ENCODE assay signal across 14 cellular contexts in genomic region chr14:36517242-36518030, GRCh38. TPM values are rescaled to one million over a fixed set of nuclear protein-coding genes. Genes with fewer than 3 reads are reported as not detected.
A peak's percentile ranks its signal among the peaks of the same experiment; 100 is the strongest.
DNase-seq lines count a peak whose midpoint lies in the region; ATAC-seq and TF ChIP-seq lines count a peak whose summit lies in the region.
"Had no signal": no experiment of that assay in that cellular context is flagged by ENCODE, and none has a peak within 500 bp of the region (broad histone marks: within the 10 kb centered on the region; RNA-seq: fewer than 3 reads in every experiment).

No MANE protein-coding gene starts in this region.

- no peaks in the 10 kb centered on the region for H3K36me3 ChIP-seq in hepatocyte (replicated peaks; ENCODE audit: insufficient read depth, low read depth)
- no peaks in the 10 kb centered on the region for H3K36me3 ChIP-seq in effector memory CD4-positive, alpha-beta T cell (ENCODE audit: control insufficient read depth, insufficient read depth, low read length)
- H3K36me3 ChIP-seq: HAP-1 had no signal

- no peak for ATAC-seq in HG02938 (IDR thresholded peaks at IDR 0.05; ENCODE audit: unreplicated experiment)

- no peak overlapping the region for H3K4me3 ChIP-seq in hepatocyte
- no peak overlapping the region for H3K4me3 ChIP-seq in effector memory CD4-positive, alpha-beta T cell (ENCODE audit: insufficient read depth, low read depth, low read length, poor library complexity, severe bottlenecking)
- H3K4me3 ChIP-seq: A549 had no signal

- no peaks in the 10 kb centered on the region for H4K20me1 ChIP-seq in hepatocyte (ENCODE audit: insufficient read depth, poor library complexity, severe bottlenecking)

- DNase-seq in NCI-H1417 (lab: John Stamatoyannopoulos, UW) (peak; percentile 56 to 92 (median 81)), NCI-H1417 treated with DMSO at 0.1 percent for 48 hours (lab: John Stamatoyannopoulos, UW) (no peak), NCI-H1105 (lab: John Stamatoyannopoulos, UW) (peak; percentile 52), hepatocyte (ENCODE audit: low spot score) (no peak), retina (peak; percentile 65), T-helper 1 cell (no peak)
- no peak for DNase-seq in effector memory CD4-positive, alpha-beta T cell
- DNase-seq: activated naive CD4-positive, alpha-beta T cell treated with anti-CD3 and anti-CD28 coated beads, Interleukin-2, amount 50 U/mL, for 16 hours; stimulated activated CD4-positive, alpha-beta T cell treated with anti-CD3 and anti-CD28 coated beads, Interleukin-12 subunit alpha, Interleukin-12 subunit beta, amount 100 ng/mL, for 4 hours had no signal

- H3K79me2 ChIP-seq in hepatocyte: no peaks in the 10 kb centered on the region

- no peaks in the 10 kb centered on the region for H3K9me2 ChIP-seq in hepatocyte (replicated peaks; ENCODE audit: insufficient read depth)

- no peak for TF ChIP-seq CTCF in hepatocyte (IDR thresholded peaks at IDR 0.05; ENCODE audit: poor library complexity)

- H3K4me2 ChIP-seq in hepatocyte: peak overlapping the region; percentile 44
- H3K4me2 ChIP-seq: A549 had no signal

- no peaks in the 10 kb centered on the region for H3K9me3 ChIP-seq in hepatocyte (ENCODE audit: low read depth)
- H3K9me3 ChIP-seq in effector memory CD4-positive, alpha-beta T cell (ENCODE audit: control insufficient read depth, low read length): no peaks in the 10 kb centered on the region
- H3K9me3 ChIP-seq: A549, HAP-1 had no signal

- peaks cover 23% of the 10 kb centered on the region for H3K4me1 ChIP-seq in hepatocyte (ENCODE audit: insufficient read depth)
- H3K4me1 ChIP-seq in effector memory CD4-positive, alpha-beta T cell (ENCODE audit: control insufficient read depth, insufficient read depth, low read length, poor library complexity, severe bottlenecking): peaks cover 11% of the 10 kb centered on the region

- H3K27ac ChIP-seq in hepatocyte: no peak overlapping the region
- H3K27ac ChIP-seq in effector memory CD4-positive, alpha-beta T cell (ENCODE audit: insufficient read depth, low read length, poor library complexity, severe bottlenecking): no peak overlapping the region
- H3K27ac ChIP-seq: A549, epithelial cell of prostate had no signal

- H3K27me3 ChIP-seq in hepatocyte: peaks cover 99% of the 10 kb centered on the region
- H3K27me3 ChIP-seq in effector memory CD4-positive, alpha-beta T cell (replicated peaks; ENCODE audit: control insufficient read depth, insufficient read depth, low read length, poor library complexity, severe bottlenecking): peaks cover 48% of the 10 kb centered on the region

- H2AFZ ChIP-seq in hepatocyte: no peak overlapping the region

- WGBS in hepatocyte (ENCODE audit: low lambda C conversion rate, missing lambda C conversion rate): 2% methylated on average over 68 of the region's 87 CpGs

RNA-seq across cellular contexts. Expression of gene NKX2-1, which starts 2.6 kb away (rescaled TPM):
- total RNA-seq in hepatocyte: 2.7 and 4.7 TPM in 2 replicates
- 2.2 and 7.3 TPM in 2 replicates for polyA plus RNA-seq in hepatocyte
- total RNA-seq: lower leg skin had no signal
- polyA plus RNA-seq: A549 had no signal

Comparison
In these comparisons a context has a peak if more than half of its experiments do, and no peak if none do; other contexts are left out.
1. DNase-seq: peak in NCI-H1417 (3 of 3), NCI-H1105 (single experiment) and retina (single experiment); none in NCI-H1417 treated with DMSO at 0.1 percent for 48 hours (single experiment), hepatocyte (single experiment), effector memory CD4-positive, alpha-beta T cell (0 of 3) and T-helper 1 cell (0 of 5).